17 cellular contexts compared by ENCODE assay signal in the genomic region with DNA sequence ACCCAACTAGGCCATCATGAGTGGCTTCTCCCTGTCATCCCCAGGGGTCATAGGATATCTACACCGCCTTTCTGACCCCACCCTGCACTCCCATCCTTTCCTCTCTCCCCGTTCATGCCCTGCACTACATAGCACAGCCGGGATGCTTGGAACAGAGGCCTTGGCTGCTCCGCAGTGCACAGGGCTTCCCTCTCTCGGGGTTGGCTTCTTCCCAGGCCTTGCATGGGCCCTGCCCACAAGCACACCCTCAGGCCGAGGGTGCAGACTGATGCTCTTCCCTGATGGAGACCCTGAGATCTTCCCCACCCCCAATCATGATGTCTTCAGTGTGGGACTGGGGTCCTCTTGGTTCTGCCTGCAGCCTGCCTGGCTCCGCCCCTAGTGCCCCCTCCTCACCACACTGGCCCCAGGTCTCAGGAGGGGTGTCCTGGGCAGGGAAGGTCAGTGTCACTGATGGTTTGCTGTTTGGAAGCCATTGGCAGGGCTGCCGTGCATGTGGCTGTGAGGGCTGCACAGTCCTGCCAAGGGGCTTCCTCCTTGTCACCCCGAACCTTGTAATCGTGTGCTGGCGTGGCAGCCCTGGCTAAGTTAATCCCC. TPM values are rescaled to one million over a fixed set of nuclear protein-coding genes. Genes with fewer than 3 reads are reported as not detected.
DNase-seq lines count a peak whose midpoint lies in the region; ATAC-seq, FAIRE-seq and TF ChIP-seq lines count a peak whose summit lies in the region.
"Had no signal": no experiment of that assay in that cellular context is flagged by ENCODE, and none has a peak within 500 bp of the region (broad histone marks: within the 10 kb centered on the region; RNA-seq: fewer than 3 reads in every experiment).

No MANE protein-coding gene starts in this region.

- no peaks in the 10 kb centered on the region for H3K79me2 ChIP-seq in HepG2 (ENCODE audit: insufficient read depth, low read length)

- H3K9me3 Mint-ChIP-seq in Calu3 (ENCODE audit: low read depth, unreplicated experiment), result no peaks in the 10 kb centered on the region

- no peak overlapping the region for H2AFZ ChIP-seq in HepG2 (ENCODE audit: low read length)

- H3K36me3 Mint-ChIP-seq in Calu3 (ENCODE audit: insufficient read depth, unreplicated experiment), result peaks cover 69% of the 10 kb centered on the region

- no peak for TF ChIP-seq EP300 in HepG2 (IDR thresholded peaks at IDR 0.05; ENCODE audit: low read depth in 2 of 2, low read length in 2 of 2)
- no peak for TF ChIP-seq EP300 in HepG2 (CRISPR knock-in tag; IDR thresholded peaks at IDR 0.05; ENCODE audit: borderline replicate concordance)

- H3K4me3 ChIP-seq in brain microvascular endothelial cell (ENCODE audit: low read depth, low read length), result no peak overlapping the region
- no peak overlapping the region for H3K4me3 ChIP-seq in HepG2 (replicated peaks in 1 of 3; ENCODE audit: insufficient read depth in 1 of 3, low read depth in 2 of 3, low read length in 3 of 3)
- H3K4me3 ChIP-seq in skin epidermis, result no peak overlapping the region

- 94% methylated on average over 10 of the region's 11 CpGs for WGBS in HepG2 (ENCODE audit: low lambda C conversion rate)

- no peaks in the 10 kb centered on the region for H3K9me3 ChIP-seq in HepG2 (ENCODE audit: low read length)

- H3K27me3 Mint-ChIP-seq in Calu3 (ENCODE audit: unreplicated experiment), result no peaks in the 10 kb centered on the region

- in situ Hi-C loops in brain microvascular endothelial cell (cut with HindIII; ENCODE audit: low pct_ligation_motif_present, low sequenced_read_pairs), result loop anchor here (25.0 kb wide), 1 partner anchor 209 kb away; no protein-coding TSS in a partner anchor
- in situ Hi-C loops in HepG2 (cut with HindIII; ENCODE audit: extremely low pct_ligation_motif_present, low pct_unique_long_range_greater_than_20kb), result loop anchor here (5.0 kb wide), 1 partner anchor 199 kb away; no protein-coding TSS in a partner anchor

- no peaks in the 10 kb centered on the region for H4K20me1 ChIP-seq in HepG2 (ENCODE audit: insufficient read depth, low read length)

- H3K4me2 ChIP-seq in HepG2 (ENCODE audit: low read depth, low read length), result no peak overlapping the region
- H3K4me2 ChIP-seq: KMS-11 had no signal

- CTCF ChIA-PET in Calu3 (lab: Charles Lee), result no interaction called here
- CTCF ChIA-PET in HepG2 (lab: Yijun Ruan, JAX; ENCODE audit: low intra/inter-chr PET ratio, low total read pairs), result no interaction called here

- H3K27ac ChIP-seq in brain microvascular endothelial cell, result peak overlapping the region; percentile 99
- H3K27ac ChIP-seq in HepG2 (ENCODE audit: extremely low read length, insufficient read depth, low read length), result peak overlapping the region; percentile 71
- peak overlapping the region in 20 of 21 experiments; percentile 71 to 97 (median 84) for H3K27ac ChIP-seq in skin epidermis
- H3K27ac ChIP-seq: KMS-11 had no signal

- H3K27me3 ChIP-seq in brain microvascular endothelial cell (replicated peaks) (no peaks in the 10 kb centered on the region), HepG2 (ENCODE audit: control insufficient read depth in 1 of 2, insufficient read depth in 2 of 2, low read length in 2 of 2) (no peaks in the 10 kb centered on the region)

- no peak for TF ChIP-seq POLR2A in HepG2 (IDR thresholded peaks at IDR 0.05; ENCODE audit: insufficient read depth in 1 of 2, low read depth in 2 of 2, low read length in 2 of 2)

- POLR2A ChIA-PET in HepG2 (lab: Yijun Ruan, JAX), result interaction anchor here (1.0 to 4.3 kb wide), 11 partner anchors 9 to 210 kb away, joined by 3 to 52 read pairs (median 8); a partner anchor contains a TSS

- H3K36me3 ChIP-seq in brain microvascular endothelial cell (replicated peaks) (no peaks in the 10 kb centered on the region), HepG2 (replicated peaks in 1 of 2; ENCODE audit: control insufficient read depth in 1 of 2, insufficient read depth in 2 of 2, low read length in 2 of 2) (peaks cover 6 to 7% of the 10 kb centered on the region in 2 experiments; a peak in 4 of 5 replicates)

- peaks cover 59% of the 10 kb centered on the region for H3K4me1 Mint-ChIP-seq in Calu3 (ENCODE audit: low read depth, unreplicated experiment)

- no peak for DNase-seq in Calu3
- DNase-seq in brain microvascular endothelial cell, result no peak
- no peak for DNase-seq in HepG2 (ENCODE audit: low spot score)
- DNase-seq in stimulated activated CD4-positive, alpha-beta T cell treated with anti-CD3 and anti-CD28 coated beads, Interleukin-2, amount 100 ng/mL, for 24 hours, result no peak
- no peak for DNase-seq in NCI-H2196 treated with DMSO at 0.1 percent for 48 hours (lab: John Stamatoyannopoulos, UW; ENCODE audit: unreplicated experiment)
- DNase-seq: activated CD8-positive, alpha-beta memory T cell treated with anti-CD3 and anti-CD28 coated beads, Interleukin-2, amount 50 U/mL, for 48 hours; AML-193; foreskin melanocyte; GDM1; NCI-H2081; PC-3; retina had no signal

- ATAC-seq in HepG2 (no peak), HG02870 (IDR thresholded peaks at IDR 0.05; ENCODE audit: unreplicated experiment) (no peak), HG02852 (IDR thresholded peaks at IDR 0.05; ENCODE audit: unreplicated experiment) (no peak)
- ATAC-seq: PC-3 had no signal

- TF ChIP-seq CTCF in Calu3 (IDR thresholded peaks at IDR 0.05; ENCODE audit: unreplicated experiment) (no peak), brain microvascular endothelial cell (IDR thresholded peaks at IDR 0.05; ENCODE audit: low read depth, low read length, missing control alignments) (no peak), HepG2 (CRISPR knock-in tag; IDR thresholded peaks at IDR 0.05) (no peak)

- H3K9ac ChIP-seq in HepG2 (ENCODE audit: insufficient read depth, low read depth, low read length), result no peak overlapping the region
- H3K9ac ChIP-seq: KMS-11 had no signal

- BruUV-seq in Calu3 (replicated peaks; lab: Mats Ljungman, UMichigan), result no TSS peak
- no TSS peak for BruUV-seq in HepG2 (replicated peaks; lab: Mats Ljungman, UMichigan)

- H3K27ac Mint-ChIP-seq in Calu3 (ENCODE audit: unreplicated experiment), result peak overlapping the region; percentile 95

- FAIRE-seq in HepG2 (lab: Jason Lieb, UNC), result no peak
- FAIRE-seq: bronchial epithelial cell had no signal

- no peak overlapping the region for H3K4me3 Mint-ChIP-seq in Calu3 (ENCODE audit: low read depth, unreplicated experiment)

- H3K4me1 ChIP-seq in HepG2 (ENCODE audit: insufficient read depth, low read length), result peaks cover 88% of the 10 kb centered on the region

- intact Hi-C loops in Calu3 (cut with micrococcal nuclease; ENCODE audit: unreplicated experiment) (no loop called here), HepG2 (cut with micrococcal nuclease; ENCODE audit: unreplicated experiment) (no loop called here)

- no peak for TF ChIP-seq RAD21 in HepG2 (CRISPR knock-in tag; IDR thresholded peaks at IDR 0.05)

RNA-seq across cellular contexts. Expression of a gene that starts 14.3 kb away (rescaled TPM):
- total RNA-seq in Calu3 (2022), result 53.8 and 59.1 TPM in 2 replicates
- total RNA-seq in HepG2 (2016; rRNA removed; fragmentation: Illumina TruSeq; extraction: Trizol), result 13.1 and 40.1 TPM in 2 replicates
- 11.7 and 11.8 TPM in 2 replicates for total RNA-seq in HepG2 (2016; cell fraction: cytosol; rRNA removed; fragmentation: Illumina TruSeq; extraction: Trizol; ENCODE audit: low read depth)
- total RNA-seq in HepG2 (2016; cell fraction: insoluble cytoplasmic fraction; rRNA removed; fragmentation: Illumina TruSeq; extraction: Trizol), result 11.6 and 40.3 TPM in 2 replicates
- 16.4 and 17.9 TPM in 2 replicates for total RNA-seq in HepG2 (2016; cell fraction: membrane; rRNA removed; fragmentation: Illumina TruSeq; extraction: Trizol)
- total RNA-seq in HepG2 (2016; cell fraction: nucleus; rRNA removed; fragmentation: Illumina TruSeq; extraction: Trizol), result 46.8 and 52.2 TPM in 2 replicates
- 28.2 and 29.4 TPM in 2 replicates for polyA plus RNA-seq in HepG2 (2011; rRNA removed)
- 19.2 and 36.3 TPM in 2 replicates for polyA plus RNA-seq in HepG2 (2011; cell fraction: cytosol; rRNA removed)
- polyA plus RNA-seq in HepG2 (2011; cell fraction: nucleus; rRNA removed), result 76.6 and 98.9 TPM in 2 replicates
- 20.7 and 21.0 TPM in 2 replicates for polyA plus RNA-seq in HepG2 (2012)
- 8.0 and 8.6 TPM in 2 replicates for polyA plus RNA-seq in HepG2 (2016; cell fraction: cytosol; fragmentation: Illumina TruSeq; extraction: Trizol; ENCODE audit: low read depth)
- polyA plus RNA-seq in HepG2 (2016; cell fraction: insoluble cytoplasmic fraction; fragmentation: Illumina TruSeq; extraction: Trizol; ENCODE audit: low read depth), result 12.0 and 16.4 TPM in 2 replicates
- 11.8 and 12.2 TPM in 2 replicates for polyA plus RNA-seq in HepG2 (2016; cell fraction: membrane; fragmentation: Illumina TruSeq; extraction: Trizol; ENCODE audit: low read depth)
- polyA plus RNA-seq in HepG2 (2016; cell fraction: nucleus; fragmentation: Illumina TruSeq; extraction: Trizol; ENCODE audit: insufficient read depth, low read depth), result 83.1 and 85.8 TPM in 2 replicates
- polyA minus RNA-seq in HepG2 (2011; rRNA and poly(A)+ RNA removed; ENCODE audit: low replicate concordance), result 23.9 and 52.5 TPM in 2 replicates
- 17.1 and 17.5 TPM in 2 replicates for polyA minus RNA-seq in HepG2 (2011; cell fraction: cytosol; rRNA and poly(A)+ RNA removed)
- 31.7 and 32.4 TPM in 2 replicates for polyA minus RNA-seq in HepG2 (2011; cell fraction: nucleus; rRNA and poly(A)+ RNA removed)

RNA-seq across cellular contexts. Expression of a gene that starts 31.0 kb away (rescaled TPM):
- 0.88 and 1.0 TPM in 2 replicates for total RNA-seq in Calu3 (2022)
- total RNA-seq in HepG2 (2016; rRNA removed; fragmentation: Illumina TruSeq; extraction: Trizol), result 0.77 and 0.93 TPM in 2 replicates
- total RNA-seq in HepG2 (2016; cell fraction: cytosol; rRNA removed; fragmentation: Illumina TruSeq; extraction: Trizol; ENCODE audit: low read depth), result 0.88 and 1.6 TPM in 2 replicates
- 1.00 and 1.1 TPM in 2 replicates for total RNA-seq in HepG2 (2016; cell fraction: insoluble cytoplasmic fraction; rRNA removed; fragmentation: Illumina TruSeq; extraction: Trizol)
- 0.71 and 0.90 TPM in 2 replicates for total RNA-seq in HepG2 (2016; cell fraction: membrane; rRNA removed; fragmentation: Illumina TruSeq; extraction: Trizol)
- total RNA-seq in HepG2 (2016; cell fraction: nucleus; rRNA removed; fragmentation: Illumina TruSeq; extraction: Trizol), result 0.53 and 1.1 TPM in 2 replicates
- 0.34 and 0.54 TPM in 2 replicates for polyA plus RNA-seq in HepG2 (2011; rRNA removed)
- polyA plus RNA-seq in HepG2 (2011; cell fraction: cytosol; rRNA removed), result 0.22 and 0.75 TPM in 2 replicates
- 2.1 and 2.9 TPM in 2 replicates for polyA plus RNA-seq in HepG2 (2011; cell fraction: nucleus; rRNA removed)
- polyA plus RNA-seq in HepG2 (2012), result 3.1 and 4.6 TPM in 2 replicates
- polyA plus RNA-seq in HepG2 (2016; cell fraction: cytosol; fragmentation: Illumina TruSeq; extraction: Trizol; ENCODE audit: low read depth), result 0.66 and 0.93 TPM in 2 replicates
- polyA plus RNA-seq in HepG2 (2016; cell fraction: insoluble cytoplasmic fraction; fragmentation: Illumina TruSeq; extraction: Trizol; ENCODE audit: low read depth), result 0.40 and 0.55 TPM in 2 replicates
- 0.49 TPM in 2 replicates for polyA plus RNA-seq in HepG2 (2016; cell fraction: membrane; fragmentation: Illumina TruSeq; extraction: Trizol; ENCODE audit: low read depth)
- 1.3 and 1.4 TPM in 2 replicates for polyA plus RNA-seq in HepG2 (2016; cell fraction: nucleus; fragmentation: Illumina TruSeq; extraction: Trizol; ENCODE audit: insufficient read depth, low read depth)
- polyA minus RNA-seq in HepG2 (2011; rRNA and poly(A)+ RNA removed; ENCODE audit: low replicate concordance), result 0.94 and 1.4 TPM in 2 replicates
- 0.62 and 0.89 TPM in 2 replicates for polyA minus RNA-seq in HepG2 (2011; cell fraction: cytosol; rRNA and poly(A)+ RNA removed)
- polyA minus RNA-seq in HepG2 (2011; cell fraction: nucleus; rRNA and poly(A)+ RNA removed), result 1.2 and 1.3 TPM in 2 replicates

RNA-seq across cellular contexts. Expression of a gene that starts 40.2 kb away (rescaled TPM):
- total RNA-seq in Calu3 (2022) (159 and 163 TPM in 2 replicates), HepG2 (2016; rRNA removed; fragmentation: Illumina TruSeq; extraction: Trizol) (90.7 and 115 TPM in 2 replicates)
- total RNA-seq in HepG2 (2016; cell fraction: cytosol; rRNA removed; fragmentation: Illumina TruSeq; extraction: Trizol; ENCODE audit: low read depth), result 22.2 and 24.7 TPM in 2 replicates
- total RNA-seq in HepG2 (2016; cell fraction: insoluble cytoplasmic fraction; rRNA removed; fragmentation: Illumina TruSeq; extraction: Trizol), result 99.1 and 105 TPM in 2 replicates
- total RNA-seq in HepG2 (2016; cell fraction: membrane; rRNA removed; fragmentation: Illumina TruSeq; extraction: Trizol), result 64.5 and 68.5 TPM in 2 replicates
- total RNA-seq in HepG2 (2016; cell fraction: nucleus; rRNA removed; fragmentation: Illumina TruSeq; extraction: Trizol), result 102 and 126 TPM in 2 replicates
- polyA plus RNA-seq in HepG2 (2011; rRNA removed), result 125 and 158 TPM in 2 replicates
- polyA plus RNA-seq in HepG2 (2011; cell fraction: cytosol; rRNA removed), result 60.6 and 76.3 TPM in 2 replicates
- polyA plus RNA-seq in HepG2 (2011; cell fraction: nucleus; rRNA removed), result 464 and 551 TPM in 2 replicates
- polyA plus RNA-seq in HepG2 (2012), result 189 and 231 TPM in 2 replicates
- 24.2 and 25.6 TPM in 2 replicates for polyA plus RNA-seq in HepG2 (2016; cell fraction: cytosol; fragmentation: Illumina TruSeq; extraction: Trizol; ENCODE audit: low read depth)
- polyA plus RNA-seq in HepG2 (2016; cell fraction: insoluble cytoplasmic fraction; fragmentation: Illumina TruSeq; extraction: Trizol; ENCODE audit: low read depth), result 120 and 149 TPM in 2 replicates
- polyA plus RNA-seq in HepG2 (2016; cell fraction: membrane; fragmentation: Illumina TruSeq; extraction: Trizol; ENCODE audit: low read depth), result 59.9 and 61.3 TPM in 2 replicates
- 256 and 260 TPM in 2 replicates for polyA plus RNA-seq in HepG2 (2016; cell fraction: nucleus; fragmentation: Illumina TruSeq; extraction: Trizol; ENCODE audit: insufficient read depth, low read depth)
- 127 and 141 TPM in 2 replicates for polyA minus RNA-seq in HepG2 (2011; rRNA and poly(A)+ RNA removed; ENCODE audit: low replicate concordance)
- 69.1 and 69.4 TPM in 2 replicates for polyA minus RNA-seq in HepG2 (2011; cell fraction: cytosol; rRNA and poly(A)+ RNA removed)
- polyA minus RNA-seq in HepG2 (2011; cell fraction: nucleus; rRNA and poly(A)+ RNA removed), result 69.1 and 80.1 TPM in 2 replicates

RNA-seq across cellular contexts. Expression of a gene that starts 45.1 kb away (rescaled TPM):
- total RNA-seq in Calu3 (2022) (65.0 and 69.8 TPM in 2 replicates), HepG2 (2016; rRNA removed; fragmentation: Illumina TruSeq; extraction: Trizol) (38.9 and 40.2 TPM in 2 replicates)
- total RNA-seq in HepG2 (2016; cell fraction: cytosol; rRNA removed; fragmentation: Illumina TruSeq; extraction: Trizol; ENCODE audit: low read depth), result 28.0 and 30.5 TPM in 2 replicates
- 37.2 and 39.5 TPM in 2 replicates for total RNA-seq in HepG2 (2016; cell fraction: insoluble cytoplasmic fraction; rRNA removed; fragmentation: Illumina TruSeq; extraction: Trizol)
- total RNA-seq in HepG2 (2016; cell fraction: membrane; rRNA removed; fragmentation: Illumina TruSeq; extraction: Trizol), result 34.6 and 39.3 TPM in 2 replicates
- total RNA-seq in HepG2 (2016; cell fraction: nucleus; rRNA removed; fragmentation: Illumina TruSeq; extraction: Trizol), result 34.5 and 44.1 TPM in 2 replicates
- 74.4 and 85.4 TPM in 2 replicates for polyA plus RNA-seq in HepG2 (2011; rRNA removed)
- polyA plus RNA-seq in HepG2 (2011; cell fraction: cytosol; rRNA removed), result 53.2 and 55.1 TPM in 2 replicates
- polyA plus RNA-seq in HepG2 (2011; cell fraction: nucleus; rRNA removed), result 173 and 195 TPM in 2 replicates
- polyA plus RNA-seq in HepG2 (2012), result 41.9 and 49.7 TPM in 2 replicates
- polyA plus RNA-seq in HepG2 (2016; cell fraction: cytosol; fragmentation: Illumina TruSeq; extraction: Trizol; ENCODE audit: low read depth), result 14.9 and 18.6 TPM in 2 replicates
- 55.1 and 57.7 TPM in 2 replicates for polyA plus RNA-seq in HepG2 (2016; cell fraction: insoluble cytoplasmic fraction; fragmentation: Illumina TruSeq; extraction: Trizol; ENCODE audit: low read depth)
- 24.6 and 25.0 TPM in 2 replicates for polyA plus RNA-seq in HepG2 (2016; cell fraction: membrane; fragmentation: Illumina TruSeq; extraction: Trizol; ENCODE audit: low read depth)
- polyA plus RNA-seq in HepG2 (2016; cell fraction: nucleus; fragmentation: Illumina TruSeq; extraction: Trizol; ENCODE audit: insufficient read depth, low read depth), result 99.9 and 109 TPM in 2 replicates
- polyA minus RNA-seq in HepG2 (2011; rRNA and poly(A)+ RNA removed; ENCODE audit: low replicate concordance), result 81.6 and 104 TPM in 2 replicates
- polyA minus RNA-seq in HepG2 (2011; cell fraction: cytosol; rRNA and poly(A)+ RNA removed), result 29.7 and 33.3 TPM in 2 replicates
- 50.6 and 76.5 TPM in 2 replicates for polyA minus RNA-seq in HepG2 (2011; cell fraction: nucleus; rRNA and poly(A)+ RNA removed)

RNA-seq across cellular contexts. Expression of a gene that starts 55.8 kb away (rescaled TPM):
- total RNA-seq in Calu3 (2022), result 31.8 and 32.4 TPM in 2 replicates
- total RNA-seq in HepG2 (2016; rRNA removed; fragmentation: Illumina TruSeq; extraction: Trizol), result 20.1 and 22.4 TPM in 2 replicates
- total RNA-seq in HepG2 (2016; cell fraction: cytosol; rRNA removed; fragmentation: Illumina TruSeq; extraction: Trizol; ENCODE audit: low read depth), result 25.7 and 27.1 TPM in 2 replicates
- total RNA-seq in HepG2 (2016; cell fraction: insoluble cytoplasmic fraction; rRNA removed; fragmentation: Illumina TruSeq; extraction: Trizol), result 19.5 and 23.7 TPM in 2 replicates
- total RNA-seq in HepG2 (2016; cell fraction: membrane; rRNA removed; fragmentation: Illumina TruSeq; extraction: Trizol), result 36.3 and 38.4 TPM in 2 replicates
- total RNA-seq in HepG2 (2016; cell fraction: nucleus; rRNA removed; fragmentation: Illumina TruSeq; extraction: Trizol), result 19.9 and 24.0 TPM in 2 replicates
- polyA plus RNA-seq in HepG2 (2011; rRNA removed), result 5.5 and 6.5 TPM in 2 replicates
- 3.1 and 3.3 TPM in 2 replicates for polyA plus RNA-seq in HepG2 (2011; cell fraction: cytosol; rRNA removed)
- 15.1 and 18.7 TPM in 2 replicates for polyA plus RNA-seq in HepG2 (2011; cell fraction: nucleus; rRNA removed)
- 6.5 and 8.5 TPM in 2 replicates for polyA plus RNA-seq in HepG2 (2012)
- 36.9 and 41.0 TPM in 2 replicates for polyA plus RNA-seq in HepG2 (2016; cell fraction: cytosol; fragmentation: Illumina TruSeq; extraction: Trizol; ENCODE audit: low read depth)
- 31.0 and 31.1 TPM in 2 replicates for polyA plus RNA-seq in HepG2 (2016; cell fraction: insoluble cytoplasmic fraction; fragmentation: Illumina TruSeq; extraction: Trizol; ENCODE audit: low read depth)
- polyA plus RNA-seq in HepG2 (2016; cell fraction: membrane; fragmentation: Illumina TruSeq; extraction: Trizol; ENCODE audit: low read depth), result 41.0 and 42.1 TPM in 2 replicates
- 56.5 and 60.1 TPM in 2 replicates for polyA plus RNA-seq in HepG2 (2016; cell fraction: nucleus; fragmentation: Illumina TruSeq; extraction: Trizol; ENCODE audit: insufficient read depth, low read depth)
- polyA minus RNA-seq in HepG2 (2011; rRNA and poly(A)+ RNA removed; ENCODE audit: low replicate concordance), result 2.7 and 15.4 TPM in 2 replicates
- polyA minus RNA-seq in HepG2 (2011; cell fraction: cytosol; rRNA and poly(A)+ RNA removed), result 1.6 and 2.4 TPM in 2 replicates
- 9.1 and 9.4 TPM in 2 replicates for polyA minus RNA-seq in HepG2 (2011; cell fraction: nucleus; rRNA and poly(A)+ RNA removed)
